Comparison of ENCODE assay signal across 8 cellular contexts in genomic region chr15:51281368-51281967, GRCh38. TPM values are rescaled to one million over a fixed set of nuclear protein-coding genes. Genes with fewer than 3 reads are reported as not detected.
DNase-seq lines count a peak whose midpoint lies in the region; ATAC-seq and TF ChIP-seq lines count a peak whose summit lies in the region.
"Had no signal": no experiment of that assay in that cellular context is flagged by ENCODE, and none has a peak within 500 bp of the region (broad histone marks: within the 10 kb centered on the region; RNA-seq: fewer than 3 reads in every experiment).

No MANE protein-coding gene starts in this region.

- no peaks in the 10 kb centered on the region for H3K9me3 ChIP-seq in testis

- H3K27ac Mint-ChIP-seq in activated T-helper 17 cell treated with anti-CD3 and anti-CD28 coated beads, Interleukin-2, amount 50 U/mL, for 72 hours = no peak overlapping the region

- no peak overlapping the region for H3K4me3 ChIP-seq in H7 (ENCODE audit: insufficient read depth, low read depth, low read length)
- no peak overlapping the region for H3K4me3 ChIP-seq in cardiac fibroblast (replicated peaks in 1 of 2; ENCODE audit: low read depth in 2 of 2, low read length in 2 of 2)
- H3K4me3 ChIP-seq in testis = no peak overlapping the region

- H3K27me3 ChIP-seq in H7 (ENCODE audit: control insufficient read depth, insufficient read depth, low read length) (no peaks in the 10 kb centered on the region), testis (no peaks in the 10 kb centered on the region)

- H3K27me3 Mint-ChIP-seq in activated T-helper 17 cell treated with anti-CD3 and anti-CD28 coated beads, Interleukin-2, amount 50 U/mL, for 72 hours = peaks cover 10% of the 10 kb centered on the region

- H3K4me1 ChIP-seq in testis = peaks cover 7% of the 10 kb centered on the region

- intact Hi-C loops in testis (cut with DNase I; ENCODE audit: low total_unique reads) = loop anchor here (10.0 kb wide), 1 partner anchor 93 kb away; no protein-coding TSS in a partner anchor

- peak; percentile 48 for DNase-seq in EL
- DNase-seq in H7 = peak; percentile 79
- peak; percentile 11 for DNase-seq in NCI-H82 treated with DMSO at 0.1 percent for 48 hours (lab: John Stamatoyannopoulos, UW; ENCODE audit: unreplicated experiment)
- DNase-seq in cardiac fibroblast (ENCODE audit: low read depth in 2 of 2) = peak; percentile 80
- peak; percentile 37 for DNase-seq in kidney glomerular epithelial cell (lab: John Stamatoyannopoulos, UW)
- DNase-seq in testis = peak; percentile 80

- peak; percentile 89 for TF ChIP-seq CTCF in cardiac fibroblast (IDR thresholded peaks at IDR 0.05; ENCODE audit: low read depth, low read length)
- TF ChIP-seq CTCF in testis (IDR thresholded peaks at IDR 0.05) = peak in 2 of 3 experiments; percentile 52 to 56

- no peak overlapping the region for H3K27ac ChIP-seq in testis

- H3K36me3 ChIP-seq in H7 (replicated peaks; ENCODE audit: control insufficient read depth, insufficient read depth, low read length) = no peaks in the 10 kb centered on the region
- no peaks in the 10 kb centered on the region for H3K36me3 ChIP-seq in testis (ENCODE audit: low read depth, missing control alignments)

- H3K9me3 Mint-ChIP-seq in activated T-helper 17 cell treated with anti-CD3 and anti-CD28 coated beads, Interleukin-2, amount 50 U/mL, for 72 hours = no peaks in the 10 kb centered on the region

- H3K4me3 Mint-ChIP-seq in activated T-helper 17 cell treated with anti-CD3 and anti-CD28 coated beads, Interleukin-2, amount 50 U/mL, for 72 hours = no peak overlapping the region

- no peak for TF ChIP-seq POLR2A in testis (IDR thresholded peaks at IDR 0.05)

- WGBS in testis, 2 donors = 58 to 67% methylated on average over 2 to 4 of the region's 4 CpGs

- ATAC-seq in activated T-helper 17 cell treated with anti-CD3 and anti-CD28 coated beads, Interleukin-2, amount 50 U/mL, for 72 hours (replicated peaks) = no peak

- H3K36me3 Mint-ChIP-seq in activated T-helper 17 cell treated with anti-CD3 and anti-CD28 coated beads, Interleukin-2, amount 50 U/mL, for 72 hours (ENCODE audit: low read depth) = no peaks in the 10 kb centered on the region

- peaks cover 5% of the 10 kb centered on the region for H3K4me1 Mint-ChIP-seq in activated T-helper 17 cell treated with anti-CD3 and anti-CD28 coated beads, Interleukin-2, amount 50 U/mL, for 72 hours

RNA-seq across cellular contexts. Expression of gene CYP19A1, which starts 56.9 kb away (rescaled TPM):
- not detected in 2 replicates for total RNA-seq in H7 (2014; rRNA removed; shearing (Covaris generic))
- 1 to 10 TPM; 2.8 to 3.3 TPM for total RNA-seq in testis
- polyA plus RNA-seq in testis (ENCODE audit: insufficient read depth, low read depth, low replicate concordance) = 29.0 TPM
- under 1 TPM; 0.71 to 0.79 TPM for total RNA-seq in activated T-helper 17 cell treated with anti-CD3 and anti-CD28 coated beads, Interleukin-2, amount 50 U/mL, for 72 hours
- total RNA-seq: activated CD8-positive, alpha-beta memory T cell treated with anti-CD3 and anti-CD28 coated beads for 36 hours had no signal

RNA-seq across cellular contexts. Expression of gene GLDN, which starts 60.0 kb away (rescaled TPM):
- total RNA-seq in H7 (2014; rRNA removed; shearing (Covaris generic)) = 0.35 and 0.67 TPM in 2 replicates
- 1 to 10 TPM in 1 of 2 donors, under 1 TPM in 1; 0.37 to 1.3 TPM for total RNA-seq in testis
- polyA plus RNA-seq in testis (ENCODE audit: insufficient read depth, low read depth, low replicate concordance) = 0.61 TPM
- total RNA-seq in activated T-helper 17 cell treated with anti-CD3 and anti-CD28 coated beads, Interleukin-2, amount 50 U/mL, for 72 hours = not detected
- total RNA-seq: activated CD8-positive, alpha-beta memory T cell treated with anti-CD3 and anti-CD28 coated beads for 36 hours had no signal

Comparison
In these comparisons a context has a peak if more than half of its experiments do, and no peak if none do; other contexts are left out.
1. DNase-seq: peak in every context shown above with its lines; median percentile 80 in cardiac fibroblast; 80 in testis; 79 in H7; 48 in EL; 37 in kidney glomerular epithelial cell; 11 in NCI-H82 treated with DMSO at 0.1 percent for 48 hours.